Comparison of ENCODE assay signal across 27 cellular contexts in the genomic region with DNA sequence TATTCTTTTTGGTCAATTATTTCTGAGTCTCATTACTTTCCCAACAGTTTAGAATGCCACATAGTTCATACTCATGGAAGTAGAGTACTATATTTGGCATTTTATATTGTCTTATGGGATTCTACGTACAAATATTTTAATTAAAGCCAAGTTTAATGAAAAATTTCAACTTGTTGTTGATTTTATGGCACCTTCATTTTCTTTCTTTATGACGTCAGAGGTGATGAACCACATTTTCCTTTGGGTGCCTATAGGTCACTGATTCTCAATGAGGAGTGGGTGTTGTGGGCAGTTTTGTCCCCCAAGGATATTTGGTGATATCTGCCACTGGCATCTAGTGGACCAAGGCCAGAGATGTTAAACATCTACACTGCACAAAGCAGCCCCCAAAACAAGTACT.
"Had no signal": no experiment of that assay in that cellular context is flagged by ENCODE, and none has a peak within 500 bp of the region (broad histone marks: within the 10 kb centered on the region; RNA-seq: fewer than 3 reads in every experiment).

No MANE protein-coding gene starts in this region.

- H3K4me3 ChIP-seq: stomach, suprapubic skin, testis, thoracic aorta, thyroid gland, tibial artery, tibial nerve, transverse colon, upper lobe of left lung, upper lobe of right lung, uterus, vagina had no signal

- H3K4me1 ChIP-seq: stomach, suprapubic skin, testis, thyroid gland, tibial artery, tibial nerve, transverse colon, upper lobe of left lung, upper lobe of right lung, uterus, vagina had no signal

- ATAC-seq: stimulated activated effector memory CD8-positive, alpha-beta T cell treated with anti-CD3 and anti-CD28 coated beads, Interleukin-12 subunit alpha, Interleukin-12 subunit beta, amount 100 ng/mL, for 72 hours; stimulated activated memory B cell treated with anti-CD40 and anti-IgM and Interleukin-4, amounts not matched to agents 10 μg/mL and 1 μg/mL and 100 μg/mL, for 72 hours; stimulated activated naive B cell treated with anti-CD40 and anti-IgM and Interleukin-4, amounts not matched to agents 10 μg/mL and 1 μg/mL and 100 μg/mL, for 72 hours; stimulated activated naive CD8-positive, alpha-beta T cell treated with anti-CD3 and anti-CD28 coated beads, Interleukin-15, amount 100 ng/mL, for 72 hours; stimulated activated naive CD8-positive, alpha-beta T cell treated with anti-CD3 and anti-CD28 coated beads, Interleukin-15, Interleukin-2, amounts not matched to agents 100 U/mL and 50 U/mL, for 24 hours; upper lobe of right lung had no signal

- H3K9me3 ChIP-seq: stomach, suprapubic skin, testis, thoracic aorta, thyroid gland, tibial artery, tibial nerve, transverse colon, upper lobe of left lung, upper lobe of right lung, uterus, vagina had no signal

- H3K27me3 ChIP-seq: stomach, suprapubic skin, testis, thyroid gland, tibial artery, tibial nerve, transverse colon, upper lobe of left lung, upper lobe of right lung, uterus, vagina had no signal

- FAIRE-seq: urothelium cell line had no signal

- DNase-seq: stimulated activated CD4-positive, alpha-beta T cell treated with anti-CD3 and anti-CD28 coated beads, Interleukin-2, amount 100 ng/mL, for 48 hours; stimulated activated CD4-positive, alpha-beta T cell treated with anti-CD3 and anti-CD28 coated beads, Interleukin-4, amount 100 ng/mL, for 1 hour; stimulated activated CD4-positive, alpha-beta T cell treated with anti-CD3 and anti-CD28 coated beads, Interleukin-4, amount 100 ng/mL, for 24 hours; stimulated activated CD4-positive, alpha-beta T cell treated with anti-CD3 and anti-CD28 coated beads, Interleukin-4, amount 100 ng/mL, for 4 hours; stimulated activated CD8-positive, alpha-beta memory T cell treated with anti-CD3 and anti-CD28 coated beads, Interleukin-4, amount 100 ng/mL, for 48 hours; stimulated activated naive B cell treated with anti-CD40 and anti-IgM and Interleukin-4, amounts not matched to agents 10 μg/mL and 1 μg/mL and 100 μg/mL, for 72 hours; stimulated activated naive CD4-positive, alpha-beta T cell; stimulated activated naive CD4-positive, alpha-beta T cell treated with Interleukin-2 at 50 U/mL for 16 hours; stimulated activated naive CD8-positive, alpha-beta T cell treated with anti-CD3 and anti-CD28 coated beads, Interleukin-15, amount 100 ng/mL, for 72 hours; stimulated activated naive CD8-positive, alpha-beta T cell treated with anti-CD3 and anti-CD28 coated beads, Interleukin-15, Interleukin-2, amounts not matched to agents 100 U/mL and 50 U/mL, for 24 hours; stomach; substantia nigra; testis; thyroid gland; tibial artery; transverse colon; trophoblast cell; upper lobe of left lung; upper lobe of right lung; uterus had no signal

- H3K27ac ChIP-seq: stomach, suprapubic skin, testis, thoracic aorta, thyroid gland, tibial artery, tibial nerve, transverse colon, upper lobe of left lung, upper lobe of right lung, uterus, vagina had no signal

- H3K36me3 ChIP-seq: stomach, suprapubic skin, thoracic aorta, thyroid gland, tibial artery, tibial nerve, transverse colon, upper lobe of left lung, upper lobe of right lung, uterus, vagina had no signal
